Comparison of ENCODE assay signal across 25 cellular contexts in the genomic region with DNA sequence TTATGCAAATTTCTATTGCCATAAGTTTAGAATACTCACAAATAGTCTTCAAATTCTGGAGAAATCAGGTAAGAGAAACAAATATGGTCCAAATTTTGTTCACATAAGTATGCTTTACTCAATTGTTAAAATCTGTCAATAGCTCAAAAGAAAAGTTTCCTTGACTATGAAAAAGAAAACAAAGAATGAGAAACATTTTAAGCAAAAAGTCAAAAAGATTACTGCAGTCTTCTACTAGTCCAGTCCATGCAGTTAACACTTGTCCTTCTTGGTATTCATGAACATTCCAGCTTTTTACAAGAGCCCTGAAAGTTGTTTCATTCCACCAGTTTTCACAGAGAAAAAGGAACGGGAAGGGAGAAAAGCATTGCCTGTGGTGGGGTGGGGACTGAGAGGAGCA.
"Had no signal": no experiment of that assay in that cellular context is flagged by ENCODE, and none has a peak within 500 bp of the region (broad histone marks: within the 10 kb centered on the region; RNA-seq: fewer than 3 reads in every experiment).

No MANE protein-coding gene starts in this region.

- H3K4me3 ChIP-seq: adrenal gland, esophagus squamous epithelium, gastroesophageal sphincter, heart left ventricle, pancreas, psoas muscle, tibial artery had no signal

- H3K4me1 ChIP-seq: adrenal gland, esophagus squamous epithelium, gastroesophageal sphincter, heart left ventricle, pancreas, psoas muscle, tibial artery had no signal

- DNase-seq: activated B cell treated with CpG ODN at 0.5 μM for 24 hours; activated CD4-positive, alpha-beta T cell treated with anti-CD3 and anti-CD28 coated beads for 36 hours; activated CD4-positive, alpha-beta T cell treated with anti-CD3 and anti-CD28 coated beads, Interleukin-2, amount 50 U/mL, for 4 hours; activated CD8-positive, alpha-beta memory T cell treated with anti-CD3 and anti-CD28 coated beads for 24 hours; activated CD8-positive, alpha-beta memory T cell treated with anti-CD3 and anti-CD28 coated beads, Interleukin-2, amount 50 U/mL, for 4 hours; activated T-cell treated with anti-CD3 and anti-CD28 coated beads, Interleukin-2, amount 50 U/mL, for 24 hours; adrenal gland; cerebellar nuclear complex; cortex of kidney; endodermal cell; esophagus squamous epithelium; heart left ventricle; left ventricle myocardium superior; mammary epithelial cell; pancreas; psoas muscle; right cardiac atrium; stimulated activated CD4-positive, alpha-beta T cell treated with anti-CD3 and anti-CD28 coated beads, Interleukin-4, amount 100 ng/mL, for 24 hours; stimulated activated naive CD4-positive, alpha-beta T cell treated with Interleukin-2 at 50 U/mL for 16 hours; tibial artery had no signal

- H3K36me3 ChIP-seq: adrenal gland, esophagus squamous epithelium, gastroesophageal sphincter, heart left ventricle, pancreas, tibial artery had no signal

- H3K4me3 Mint-ChIP-seq: activated B cell treated with CpG ODN at 0.5 μM for 24 hours; activated CD4-positive, alpha-beta T cell treated with anti-CD3 and anti-CD28 coated beads for 36 hours; activated naive CD8-positive, alpha-beta T cell; activated T-cell treated with anti-CD3 and anti-CD28 coated beads, Interleukin-2, amount 50 U/mL, for 24 hours; activated T-helper 17 cell treated with anti-CD3 and anti-CD28 coated beads, Interleukin-2, amount 50 U/mL, for 72 hours; endodermal cell; nephron had no signal

- H3K27me3 Mint-ChIP-seq: activated B cell treated with CpG ODN at 0.5 μM for 24 hours; activated CD4-positive, alpha-beta T cell treated with anti-CD3 and anti-CD28 coated beads for 36 hours; activated naive CD8-positive, alpha-beta T cell; activated T-helper 17 cell treated with anti-CD3 and anti-CD28 coated beads, Interleukin-2, amount 50 U/mL, for 72 hours had no signal

- H3K9me3 Mint-ChIP-seq: activated T-helper 17 cell treated with anti-CD3 and anti-CD28 coated beads, Interleukin-2, amount 50 U/mL, for 72 hours had no signal

- H3K27me3 ChIP-seq: esophagus squamous epithelium, gastroesophageal sphincter, heart left ventricle, tibial artery had no signal

- H3K27ac ChIP-seq: adrenal gland, esophagus squamous epithelium, gastroesophageal sphincter, heart left ventricle, pancreas, psoas muscle, tibial artery had no signal

- H3K9me3 ChIP-seq: adrenal gland, esophagus squamous epithelium, gastroesophageal sphincter, pancreas had no signal

- H3K4me1 Mint-ChIP-seq: activated B cell treated with CpG ODN at 0.5 μM for 24 hours; activated CD4-positive, alpha-beta T cell treated with anti-CD3 and anti-CD28 coated beads for 36 hours; activated T-helper 17 cell treated with anti-CD3 and anti-CD28 coated beads, Interleukin-2, amount 50 U/mL, for 72 hours; endodermal cell; nephron had no signal

- H3K27ac Mint-ChIP-seq: activated B cell treated with CpG ODN at 0.5 μM for 24 hours; activated CD4-positive, alpha-beta T cell treated with anti-CD3 and anti-CD28 coated beads for 36 hours; activated naive CD8-positive, alpha-beta T cell; activated T-cell treated with anti-CD3 and anti-CD28 coated beads, Interleukin-2, amount 50 U/mL, for 24 hours; activated T-helper 17 cell treated with anti-CD3 and anti-CD28 coated beads, Interleukin-2, amount 50 U/mL, for 72 hours; endodermal cell; nephron had no signal

- FAIRE-seq: islet of Langerhans, pancreas had no signal

- H3K36me3 Mint-ChIP-seq: activated naive CD8-positive, alpha-beta T cell had no signal
